16 cellular contexts compared by ENCODE assay signal in genomic region chr7:39667354-39667923, GRCh38. TPM values are rescaled to one million over a fixed set of nuclear protein-coding genes. Genes with fewer than 3 reads are reported as not detected.
A peak's percentile ranks its signal among the peaks of the same experiment; 100 is the strongest.
DNase-seq lines count a peak whose midpoint lies in the region; ATAC-seq and TF ChIP-seq lines count a peak whose summit lies in the region.
"Had no signal": no experiment of that assay in that cellular context is flagged by ENCODE, and none has a peak within 500 bp of the region (broad histone marks: within the 10 kb centered on the region; RNA-seq: fewer than 3 reads in every experiment).

No MANE protein-coding gene starts in this region.

- no peak for TF ChIP-seq EP300 in SK-N-SH (IDR thresholded peaks at IDR 0.05; ENCODE audit: borderline replicate concordance in 1 of 2, low read depth in 1 of 2, low read length in 1 of 2)

- CTCF ChIA-PET in SK-N-SH (lab: Yijun Ruan, JAX): interaction anchor here (0.5 to 1.6 kb wide), 3 partner anchors 14 to 84 kb away, joined by 3 read pairs; no protein-coding TSS in a partner anchor

- H3K79me2 ChIP-seq in SK-N-SH (ENCODE audit: insufficient read depth): peaks cover 100% of the 10 kb centered on the region

- peaks cover 2 to 16% of the 10 kb centered on the region in 2 experiments; a peak in 3 of 4 replicates for H3K4me1 ChIP-seq in SK-N-SH (ENCODE audit: control insufficient read depth in 1 of 2, insufficient read depth in 2 of 2, low read depth in 1 of 2, low read length in 1 of 2)

- TF ChIP-seq RAD21 in SK-N-SH (IDR thresholded peaks at IDR 0.05; ENCODE audit: low read length): no peak

- no peak overlapping the region for H3K4me3 ChIP-seq in SK-N-SH (ENCODE audit: low read depth in 2 of 2, low read length in 1 of 2)
- H3K4me3 ChIP-seq in fibroblast of villous mesenchyme (ENCODE audit: low read depth, low read length): no peak overlapping the region
- H3K4me3 ChIP-seq: thoracic aorta had no signal

- H3F3A ChIP-seq in SK-N-SH (replicated peaks; ENCODE audit: insufficient read depth): peaks cover 17% of the 10 kb centered on the region

- no peak overlapping the region for H3K27ac ChIP-seq in SK-N-SH (ENCODE audit: low read depth in 2 of 2, low read length in 1 of 2)
- H3K27ac ChIP-seq: 22Rv1, thoracic aorta had no signal

- H4K20me1 ChIP-seq in SK-N-SH (ENCODE audit: insufficient read depth): peaks cover 21% of the 10 kb centered on the region

- H3K36me3 ChIP-seq in SK-N-SH (replicated peaks in 1 of 2; ENCODE audit: control insufficient read depth in 1 of 2, insufficient read depth in 2 of 2, low read length in 1 of 2): peaks cover 5 to 57% of the 10 kb centered on the region in 2 experiments
- H3K36me3 ChIP-seq: thoracic aorta had no signal

- 93% methylated on average over 3 of the region's 3 CpGs for whole genome bisulfite sequencing in SK-N-SH (ENCODE audit: low lambda C conversion rate)

- no peaks in the 10 kb centered on the region for H3K9me2 ChIP-seq in SK-N-SH

- H3K4me2 ChIP-seq in SK-N-SH: no peak overlapping the region

- no peak for DNase-seq in SK-N-SH
- peak; percentile 94 for DNase-seq in NCI-H524 treated with DMSO at 0.1 percent for 48 hours (lab: John Stamatoyannopoulos, UW)
- peak; percentile 48 for DNase-seq in fibroblast of villous mesenchyme (ENCODE audit: low read depth)
- peak; percentile 27 for DNase-seq in retina
- no peak for DNase-seq in effector CD8-positive, alpha-beta T cell (lab: John Stamatoyannopoulos, UW)
- DNase-seq: activated CD8-positive, alpha-beta memory T cell treated with anti-CD3 and anti-CD28 coated beads, Interleukin-2, amount 50 U/mL, for 4 hours; activated naive CD8-positive, alpha-beta T cell treated with anti-CD3 and anti-CD28 coated beads, Interleukin-2, amount 50 U/mL, for 24 hours; Caco-2; Karpas-422; kidney; NCI-H2029 had no signal

- no peaks in the 10 kb centered on the region for H3K9me3 ChIP-seq in SK-N-SH
- H3K9me3 ChIP-seq: Caco-2, thoracic aorta had no signal

- H2AFZ ChIP-seq in SK-N-SH (ENCODE audit: low read depth): no peak overlapping the region

- peak; percentile 47; the same call in 2 of the 3 replicates for ATAC-seq in SK-N-SH treated with all-trans-retinoic acid at 6 μM for 48 hours
- ATAC-seq in HG03097 (IDR thresholded peaks at IDR 0.05; ENCODE audit: low FRiP score, unreplicated experiment): no peak
- ATAC-seq in GM21381 (IDR thresholded peaks at IDR 0.05; ENCODE audit: unreplicated experiment): no peak
- ATAC-seq: activated naive CD8-positive, alpha-beta T cell treated with anti-CD3 and anti-CD28 coated beads, Interleukin-2, amount 50 U/mL, for 24 hours had no signal

- TF ChIP-seq CTCF in SK-N-SH (IDR thresholded peaks at IDR 0.05) (no peak), fibroblast of villous mesenchyme (IDR thresholded peaks at IDR 0.05; ENCODE audit: insufficient read depth, low read depth, low read length) (no peak)

- no peak overlapping the region for H3K9ac ChIP-seq in SK-N-SH

- POLR2A ChIA-PET in SK-N-SH (lab: Yijun Ruan, JAX): no interaction called here

- no peaks in the 10 kb centered on the region for H3K27me3 ChIP-seq in SK-N-SH (ENCODE audit: insufficient read depth)

TF ChIP-seq in SK-N-SH treated with all-trans-retinoic acid at 6 μM for 48 hours, 23 proteins besides CTCF, POLR2A, EP300 and RAD21:
- no peak for TF ChIP-seq BACH2 (CRISPR knock-in tag; IDR thresholded peaks at IDR 0.05; ENCODE audit: borderline replicate concordance)
- no peak for TF ChIP-seq ARNTL (CRISPR knock-in tag; IDR thresholded peaks at IDR 0.05; ENCODE audit: borderline replicate concordance, low read depth)
- no peak for TF ChIP-seq GLIS3 (CRISPR knock-in tag; IDR thresholded peaks at IDR 0.05)
- no peak for TF ChIP-seq CREB5 (CRISPR knock-in tag; IDR thresholded peaks at IDR 0.05; ENCODE audit: low read depth)
- TF ChIP-seq ZFP30 (CRISPR knock-in tag; IDR thresholded peaks at IDR 0.05): no peak
- no peak for TF ChIP-seq RARB (CRISPR knock-in tag; IDR thresholded peaks at IDR 0.05)
- no peak for TF ChIP-seq ZNF565 (CRISPR knock-in tag; conservative IDR thresholded peaks at IDR 0.05; ENCODE audit: low read depth)
- no peak for TF ChIP-seq ZC3H10 (CRISPR knock-in tag; IDR thresholded peaks at IDR 0.05)
- no peak for TF ChIP-seq POU6F1 (CRISPR knock-in tag; IDR thresholded peaks at IDR 0.05; ENCODE audit: borderline replicate concordance, low read depth)

TF ChIP-seq in SK-N-SH, 30 proteins besides CTCF, POLR2A, EP300 and RAD21:
- TF ChIP-seq MXI1 (IDR thresholded peaks at IDR 0.05; ENCODE audit: low read depth, low read length) (no peak), REST (IDR thresholded peaks at IDR 0.05; ENCODE audit: low read depth, low read length) (no peak), CHD2 (IDR thresholded peaks at IDR 0.05; ENCODE audit: low read length, partially characterized antibody) (no peak), RXRA (IDR thresholded peaks at IDR 0.05; ENCODE audit: borderline replicate concordance, low read depth) (no peak), FOXJ3 (CRISPR knock-in tag; IDR thresholded peaks at IDR 0.05) (no peak), JUND (IDR thresholded peaks at IDR 0.05) (no peak), SMC3 (IDR thresholded peaks at IDR 0.05; ENCODE audit: low read depth, low read length) (no peak), RFX5 (IDR thresholded peaks at IDR 0.05; ENCODE audit: low read length) (no peak), POLR2AphosphoS5 (IDR thresholded peaks at IDR 0.05; ENCODE audit: low read depth, low read length) (no peak), GABPA (IDR thresholded peaks at IDR 0.05; ENCODE audit: low read depth) (no peak), USF1 (IDR thresholded peaks at IDR 0.05; ENCODE audit: borderline replicate concordance, low read depth) (no peak), MAX (IDR thresholded peaks at IDR 0.05; ENCODE audit: low read depth) (no peak), SIN3A (IDR thresholded peaks at IDR 0.05; ENCODE audit: borderline replicate concordance, low read depth, low read length) (no peak)

RNA-seq across cellular contexts. Expression of gene RALA, which starts 44.1 kb away (rescaled TPM):
- 29.0 and 37.4 TPM in 2 replicates for polyA plus RNA-seq in SK-N-SH (2012; rRNA removed)
- polyA plus RNA-seq in SK-N-SH (2012; cell fraction: cytosol; rRNA removed): 44.9 and 56.9 TPM in 2 replicates
- polyA plus RNA-seq in SK-N-SH (2012; cell fraction: nucleus; rRNA removed): 10.1 and 17.6 TPM in 2 replicates
- total RNA-seq in fibroblast of villous mesenchyme: 20.3 and 22.2 TPM in 2 replicates

Comparison
In these comparisons a context has a peak if more than half of its experiments do, and no peak if none do; other contexts are left out.
1. DNase-seq: peak in NCI-H524 treated with DMSO at 0.1 percent for 48 hours (single experiment), fibroblast of villous mesenchyme (single experiment) and retina (single experiment); none in SK-N-SH (single experiment) and effector CD8-positive, alpha-beta T cell (single experiment).